Comparison of ENCODE assay signal across 12 cellular contexts in the genomic region with DNA sequence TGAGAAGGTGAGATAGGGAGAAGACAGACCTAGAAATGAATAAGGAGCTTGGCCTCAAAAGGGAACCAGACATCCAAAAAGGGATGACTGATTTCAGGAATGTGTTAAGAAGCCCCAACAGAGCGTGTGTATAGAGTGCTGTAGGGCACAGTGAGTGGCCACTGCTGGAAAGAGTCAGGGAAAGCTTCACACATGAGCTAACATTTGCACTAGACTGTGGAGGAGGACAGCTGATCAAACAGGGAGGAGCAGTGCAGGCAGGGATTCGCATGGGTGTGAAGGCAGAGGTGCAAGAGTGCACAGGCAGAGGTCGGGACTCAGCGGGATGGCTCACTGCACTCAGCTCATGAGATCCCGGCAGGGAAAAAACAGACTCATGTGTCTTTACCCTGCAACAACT.
A peak's percentile ranks its signal among the peaks of the same experiment; 100 is the strongest.
DNase-seq lines count a peak whose midpoint lies in the region; ATAC-seq and TF ChIP-seq lines count a peak whose summit lies in the region.
"Had no signal": no experiment of that assay in that cellular context is flagged by ENCODE, and none has a peak within 500 bp of the region (broad histone marks: within the 10 kb centered on the region; RNA-seq: fewer than 3 reads in every experiment).

No MANE protein-coding gene starts in this region.

- TF ChIP-seq CTCF in endothelial cell (IDR thresholded peaks at IDR 0.05; ENCODE audit: unreplicated experiment) = no peak
- no peak for TF ChIP-seq CTCF in omental fat pad (IDR thresholded peaks at IDR 0.05)

- no peaks in the 10 kb centered on the region for H3K27me3 Mint-ChIP-seq in activated CD8-positive, alpha-beta memory T cell treated with anti-CD3 and anti-CD28 coated beads, Interleukin-2, amount 10 ng/mL, durations not matched to agents 7 days and 5 days
- H3K27me3 Mint-ChIP-seq in endothelial cell (ENCODE audit: unreplicated experiment) = peaks cover 3% of the 10 kb centered on the region
- H3K27me3 Mint-ChIP-seq: type B pancreatic cell had no signal

- CTCF ChIA-PET in activated CD8-positive, alpha-beta memory T cell treated with anti-CD3 and anti-CD28 coated beads, Interleukin-2, amount 10 ng/mL, durations not matched to agents 7 days and 5 days (lab: Charles Lee) = interaction anchor here (1.6 to 4.7 kb wide), 3 partner anchors 10 to 129 kb away, joined by 6 to 39 read pairs (median 18); no protein-coding TSS in a partner anchor

- H3K36me3 Mint-ChIP-seq in activated CD8-positive, alpha-beta memory T cell treated with anti-CD3 and anti-CD28 coated beads, Interleukin-2, amount 10 ng/mL, durations not matched to agents 7 days and 5 days = peaks cover 44% of the 10 kb centered on the region
- H3K36me3 Mint-ChIP-seq in endothelial cell (ENCODE audit: low read depth, unreplicated experiment) = peaks cover 53% of the 10 kb centered on the region
- peaks cover 91% of the 10 kb centered on the region for H3K36me3 Mint-ChIP-seq in stimulated activated effector memory CD8-positive, alpha-beta T cell treated with anti-CD3 and anti-CD28 coated beads, Interleukin-12 subunit alpha, Interleukin-12 subunit beta, amount 100 ng/mL, for 72 hours

- peak overlapping the region; percentile 39 for H3K27ac Mint-ChIP-seq in activated CD8-positive, alpha-beta memory T cell treated with anti-CD3 and anti-CD28 coated beads, Interleukin-2, amount 10 ng/mL, durations not matched to agents 7 days and 5 days
- peak overlapping the region; percentile 2 for H3K27ac Mint-ChIP-seq in endothelial cell (ENCODE audit: unreplicated experiment)
- peak overlapping the region; percentile 61 for H3K27ac Mint-ChIP-seq in stimulated activated effector memory CD8-positive, alpha-beta T cell treated with anti-CD3 and anti-CD28 coated beads, Interleukin-12 subunit alpha, Interleukin-12 subunit beta, amount 100 ng/mL, for 72 hours
- H3K27ac Mint-ChIP-seq: type B pancreatic cell had no signal

- H3K9me3 Mint-ChIP-seq in activated CD8-positive, alpha-beta memory T cell treated with anti-CD3 and anti-CD28 coated beads, Interleukin-2, amount 10 ng/mL, durations not matched to agents 7 days and 5 days (ENCODE audit: low read depth) = no peaks in the 10 kb centered on the region
- no peaks in the 10 kb centered on the region for H3K9me3 Mint-ChIP-seq in endothelial cell (ENCODE audit: unreplicated experiment)
- H3K9me3 Mint-ChIP-seq in stimulated activated effector memory CD8-positive, alpha-beta T cell treated with anti-CD3 and anti-CD28 coated beads, Interleukin-12 subunit alpha, Interleukin-12 subunit beta, amount 100 ng/mL, for 72 hours = no peaks in the 10 kb centered on the region
- H3K9me3 Mint-ChIP-seq: type B pancreatic cell had no signal

- intact Hi-C loops in cardiac septum (cut with DNase I) = no loop called here

- peak; percentile 43 for ATAC-seq in activated CD8-positive, alpha-beta memory T cell treated with anti-CD3 and anti-CD28 coated beads, Interleukin-2, amount 10 ng/mL, durations not matched to agents 7 days and 5 days
- ATAC-seq in stimulated activated effector memory CD8-positive, alpha-beta T cell treated with anti-CD3 and anti-CD28 coated beads, Interleukin-12 subunit alpha, Interleukin-12 subunit beta, amount 100 ng/mL, for 72 hours = peak; percentile 52
- no peak for ATAC-seq in omental fat pad (ENCODE audit: low FRiP score)
- ATAC-seq: GM12878 had no signal

- no peak overlapping the region for H3K4me3 Mint-ChIP-seq in activated CD8-positive, alpha-beta memory T cell treated with anti-CD3 and anti-CD28 coated beads, Interleukin-2, amount 10 ng/mL, durations not matched to agents 7 days and 5 days
- H3K4me3 Mint-ChIP-seq in endothelial cell (ENCODE audit: unreplicated experiment) = peak overlapping the region; percentile 7
- peak overlapping the region; percentile 50 for H3K4me3 Mint-ChIP-seq in stimulated activated effector memory CD8-positive, alpha-beta T cell treated with anti-CD3 and anti-CD28 coated beads, Interleukin-12 subunit alpha, Interleukin-12 subunit beta, amount 100 ng/mL, for 72 hours
- H3K4me3 Mint-ChIP-seq: type B pancreatic cell had no signal

- H3K4me1 Mint-ChIP-seq in activated CD8-positive, alpha-beta memory T cell treated with anti-CD3 and anti-CD28 coated beads, Interleukin-2, amount 10 ng/mL, durations not matched to agents 7 days and 5 days = peaks cover 64% of the 10 kb centered on the region
- H3K4me1 Mint-ChIP-seq in endothelial cell (ENCODE audit: unreplicated experiment) = peaks cover 76% of the 10 kb centered on the region
- peaks cover 38% of the 10 kb centered on the region for H3K4me1 Mint-ChIP-seq in stimulated activated effector memory CD8-positive, alpha-beta T cell treated with anti-CD3 and anti-CD28 coated beads, Interleukin-12 subunit alpha, Interleukin-12 subunit beta, amount 100 ng/mL, for 72 hours

- no peak for DNase-seq in activated CD8-positive, alpha-beta memory T cell treated with anti-CD3 and anti-CD28 coated beads, Interleukin-2, amount 10 ng/mL, durations not matched to agents 7 days and 5 days
- DNase-seq in activated CD8-positive, alpha-beta memory T cell treated with anti-CD3 and anti-CD28 coated beads, Interleukin-2, amount 50 U/mL, for 4 hours = no peak
- DNase-seq in NCI-H69 (lab: John Stamatoyannopoulos, UW) (peak; percentile 84), endothelial cell (ENCODE audit: low spot score) (no peak), cardiac septum (ENCODE audit: low spot score) (no peak), GM03348 (ENCODE audit: low spot score) (no peak), omental fat pad (ENCODE audit: low spot score) (no peak)
- DNase-seq in stimulated activated effector memory CD8-positive, alpha-beta T cell treated with anti-CD3 and anti-CD28 coated beads, Interleukin-12 subunit alpha, Interleukin-12 subunit beta, amount 100 ng/mL, for 72 hours (ENCODE audit: low spot score in 2 of 2) = no peak
- DNase-seq: activated CD4-positive, CD25-positive, alpha-beta regulatory T cell treated with anti-CD3 and anti-CD28 coated beads, Interleukin-2, amount 50 U/mL, for 72 hours; islet precursor cell had no signal

Comparison
In these comparisons a context has a peak if more than half of its experiments do, and no peak if none do; other contexts are left out.
1. H3K27ac Mint-ChIP-seq: peak in every context shown above with its lines; median percentile 61 in stimulated activated effector memory CD8-positive, alpha-beta T cell treated with anti-CD3 and anti-CD28 coated beads, Interleukin-12 subunit alpha, Interleukin-12 subunit beta, amount 100 ng/mL, for 72 hours; 39 in activated CD8-positive, alpha-beta memory T cell treated with anti-CD3 and anti-CD28 coated beads, Interleukin-2, amount 10 ng/mL, durations not matched to agents 7 days and 5 days; 2 in endothelial cell.